Comparison of ENCODE assay signal across 23 cellular contexts in the genomic region with DNA sequence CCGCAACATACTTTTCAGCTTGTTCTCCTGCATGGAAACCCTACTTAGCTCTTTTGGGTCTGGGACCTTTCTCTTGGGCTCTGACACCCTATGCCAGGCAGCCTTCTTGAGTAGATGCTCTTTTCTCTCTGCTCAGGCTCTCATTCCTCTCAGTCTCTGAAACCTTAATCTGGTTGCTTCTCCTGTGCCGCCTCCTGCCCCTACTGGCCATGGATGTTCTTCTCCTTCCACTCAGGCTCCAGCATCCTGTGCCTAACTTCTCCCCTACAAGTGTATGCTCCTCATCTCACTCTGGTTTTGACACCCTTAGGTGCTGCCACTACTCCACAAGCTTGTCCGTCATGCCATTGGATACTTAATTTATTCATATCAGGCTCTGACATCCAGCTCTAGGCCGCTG.
"Had no signal": no experiment of that assay in that cellular context is flagged by ENCODE, and none has a peak within 500 bp of the region (broad histone marks: within the 10 kb centered on the region; RNA-seq: fewer than 3 reads in every experiment).

No MANE protein-coding gene starts in this region.

- H3K9me3 ChIP-seq: right atrium auricular region, tibial nerve had no signal

- H3K4me3 Mint-ChIP-seq: activated B cell treated with CpG ODN at 0.5 μM for 24 hours; activated CD8-positive, alpha-beta T cell treated with anti-CD3 and anti-CD28 coated beads for 36 hours; activated naive CD4-positive, alpha-beta T cell treated with anti-CD3 and anti-CD28 coated beads, Interleukin-2, amount 50 U/mL, for 24 hours; activated naive CD8-positive, alpha-beta T cell treated with anti-CD3 and anti-CD28 coated beads, Interleukin-2, amount 50 U/mL, for 24 hours; activated T-cell treated with anti-CD3 and anti-CD28 coated beads, Interleukin-2, amount 50 U/mL, for 4 hours; activated T-helper 17 cell treated with anti-CD3 and anti-CD28 coated beads, Interleukin-2, amount 50 U/mL, for 72 hours; immature natural killer cell; naive thymus-derived CD4-positive, alpha-beta T cell; T-helper 17 cell had no signal

- H3K36me3 Mint-ChIP-seq: immature natural killer cell had no signal

- H3K9me3 Mint-ChIP-seq: activated B cell treated with CpG ODN at 0.5 μM for 24 hours; activated CD8-positive, alpha-beta T cell treated with anti-CD3 and anti-CD28 coated beads for 36 hours; activated naive CD4-positive, alpha-beta T cell treated with anti-CD3 and anti-CD28 coated beads, Interleukin-2, amount 50 U/mL, for 24 hours; activated naive CD8-positive, alpha-beta T cell treated with anti-CD3 and anti-CD28 coated beads, Interleukin-2, amount 50 U/mL, for 24 hours; activated T-cell treated with anti-CD3 and anti-CD28 coated beads, Interleukin-2, amount 50 U/mL, for 4 hours; activated T-helper 17 cell treated with anti-CD3 and anti-CD28 coated beads, Interleukin-2, amount 50 U/mL, for 72 hours; immature natural killer cell had no signal

- H3K27me3 Mint-ChIP-seq: activated B cell treated with CpG ODN at 0.5 μM for 24 hours; activated CD8-positive, alpha-beta T cell treated with anti-CD3 and anti-CD28 coated beads for 36 hours; activated naive CD4-positive, alpha-beta T cell treated with anti-CD3 and anti-CD28 coated beads, Interleukin-2, amount 50 U/mL, for 24 hours; activated naive CD8-positive, alpha-beta T cell treated with anti-CD3 and anti-CD28 coated beads, Interleukin-2, amount 50 U/mL, for 24 hours; activated T-helper 17 cell treated with anti-CD3 and anti-CD28 coated beads, Interleukin-2, amount 50 U/mL, for 72 hours; naive thymus-derived CD4-positive, alpha-beta T cell; T-helper 17 cell had no signal

- H3K27ac Mint-ChIP-seq: activated B cell treated with CpG ODN at 0.5 μM for 24 hours; activated CD8-positive, alpha-beta T cell treated with anti-CD3 and anti-CD28 coated beads for 36 hours; activated naive CD4-positive, alpha-beta T cell treated with anti-CD3 and anti-CD28 coated beads, Interleukin-2, amount 50 U/mL, for 24 hours; activated naive CD8-positive, alpha-beta T cell treated with anti-CD3 and anti-CD28 coated beads, Interleukin-2, amount 50 U/mL, for 24 hours; activated T-helper 17 cell treated with anti-CD3 and anti-CD28 coated beads, Interleukin-2, amount 50 U/mL, for 72 hours; T-helper 17 cell had no signal

- H3K27ac ChIP-seq: parathyroid adenoma, right atrium auricular region, tibial nerve had no signal

- DNase-seq: activated B cell treated with CpG ODN at 0.5 μM for 24 hours; activated CD4-positive, alpha-beta T cell treated with anti-CD3 and anti-CD28 coated beads, Interleukin-2, amount 50 U/mL, for 1 hour; activated CD8-positive, alpha-beta T cell treated with anti-CD3 and anti-CD28 coated beads for 36 hours; activated gamma-delta T cell treated with Interleukin-2 at 50 U/mL for 16 hours; activated naive CD8-positive, alpha-beta T cell treated with anti-CD3 and anti-CD28 coated beads, Interleukin-2, amount 50 U/mL, for 24 hours; activated T-cell treated with anti-CD3 and anti-CD28 coated beads, Interleukin-2, amount 50 U/mL, for 4 hours; amygdala; caudate nucleus; cortex of kidney; immature natural killer cell; kidney; left colon; midbrain; naive thymus-derived CD4-positive, alpha-beta T cell; occipital lobe; stimulated activated CD4-positive, alpha-beta T cell treated with anti-CD3 and anti-CD28 coated beads, Interleukin-15, amount 100 ng/mL, for 24 hours; stimulated activated naive CD4-positive, alpha-beta T cell treated with Interleukin-2 at 50 U/mL for 16 hours; T-helper 17 cell had no signal

- ATAC-seq: activated CD8-positive, alpha-beta T cell treated with anti-CD3 and anti-CD28 coated beads for 36 hours; activated naive CD8-positive, alpha-beta T cell treated with anti-CD3 and anti-CD28 coated beads, Interleukin-2, amount 50 U/mL, for 24 hours; activated T-cell treated with anti-CD3 and anti-CD28 coated beads, Interleukin-2, amount 50 U/mL, for 4 hours; activated T-helper 17 cell treated with anti-CD3 and anti-CD28 coated beads, Interleukin-2, amount 50 U/mL, for 72 hours; left colon; naive thymus-derived CD4-positive, alpha-beta T cell; T-helper 17 cell had no signal

- H3K27me3 ChIP-seq: right atrium auricular region, tibial nerve had no signal
